10 cellular contexts compared by ENCODE assay signal in the genomic region with DNA sequence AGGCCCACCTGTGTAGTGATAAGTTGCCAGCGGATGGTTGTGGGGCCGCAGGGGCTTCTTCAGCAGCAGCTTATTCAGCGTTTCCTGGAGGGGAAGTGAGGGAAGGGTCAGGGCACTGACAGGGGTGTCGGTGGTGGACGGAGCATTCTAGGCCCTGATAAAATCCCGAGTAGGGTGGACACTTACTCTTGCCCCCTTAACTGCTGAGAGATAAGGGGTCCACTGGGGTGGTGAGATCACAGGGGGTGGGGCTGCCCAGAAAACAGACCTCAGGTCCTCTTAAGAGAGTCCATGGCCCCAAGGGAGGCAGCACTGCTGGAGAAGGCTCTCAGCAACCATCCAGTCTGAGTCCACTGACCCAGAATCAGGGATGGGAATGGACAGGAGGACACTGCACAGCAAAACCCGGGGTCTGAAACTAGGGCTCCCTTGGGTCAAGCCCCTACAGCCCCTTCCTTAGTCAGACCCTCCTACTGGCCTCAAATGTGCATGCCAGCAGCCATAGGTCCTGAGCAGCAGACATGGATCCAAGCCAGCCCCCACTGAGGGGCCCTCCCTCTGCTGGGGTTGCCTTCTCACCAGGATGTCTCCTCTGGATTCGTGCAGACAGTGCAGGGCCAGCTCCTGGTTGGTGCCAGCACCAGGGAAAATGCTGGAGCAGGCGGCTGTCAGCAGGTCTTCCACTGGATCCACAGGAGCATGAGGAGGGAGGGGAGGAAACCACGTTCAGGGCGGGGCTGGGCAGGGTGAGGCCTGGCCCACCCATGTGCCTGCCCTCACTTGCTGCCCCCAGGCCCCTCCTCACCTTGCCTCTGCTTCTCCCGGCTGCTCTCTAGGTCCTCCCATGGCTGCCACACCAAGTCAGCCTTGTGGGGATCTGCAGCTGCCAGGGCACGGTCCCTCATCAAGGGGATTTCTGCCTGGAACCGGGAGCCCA. TPM values are rescaled to one million over a fixed set of nuclear protein-coding genes. Genes with fewer than 3 reads are reported as not detected.
DNase-seq lines count a peak whose midpoint lies in the region; ATAC-seq and TF ChIP-seq lines count a peak whose summit lies in the region.
"Had no signal": no experiment of that assay in that cellular context is flagged by ENCODE, and none has a peak within 500 bp of the region (broad histone marks: within the 10 kb centered on the region; RNA-seq: fewer than 3 reads in every experiment).

No MANE protein-coding gene starts in this region.

- no peak for DNase-seq in activated CD4-positive, alpha-beta T cell treated with anti-CD3 and anti-CD28 coated beads, Interleukin-2, amount 10 ng/mL, durations not matched to agents 7 days and 5 days
- DNase-seq in activated CD4-positive, alpha-beta T cell treated with anti-CD3 and anti-CD28 coated beads, Interleukin-2, amount 50 U/mL, for 48 hours: no peak
- DNase-seq in activated CD8-positive, alpha-beta T cell treated with anti-CD3 and anti-CD28 coated beads for 36 hours: no peak
- DNase-seq in immature natural killer cell: no peak
- DNase-seq in EL: no peak
- DNase-seq: activated gamma-delta T cell treated with Interleukin-2 at 50 U/mL for 16 hours, hippocampal formation had no signal

- H3K4me3 Mint-ChIP-seq in activated CD4-positive, alpha-beta T cell treated with anti-CD3 and anti-CD28 coated beads, Interleukin-2, amount 10 ng/mL, durations not matched to agents 7 days and 5 days: no peak overlapping the region
- H3K4me3 Mint-ChIP-seq in activated CD8-positive, alpha-beta T cell treated with anti-CD3 and anti-CD28 coated beads for 36 hours: no peak overlapping the region
- H3K4me3 Mint-ChIP-seq in immature natural killer cell: no peak overlapping the region

- no peak overlapping the region for H3K4me3 ChIP-seq in subcutaneous abdominal adipose tissue (ENCODE audit: low read depth in 1 of 5, low read length in 5 of 5)

- peaks cover 31 to 74% (median 64%) of the 10 kb centered on the region in 5 donors for H3K4me1 ChIP-seq in subcutaneous abdominal adipose tissue (ENCODE audit: control insufficient read depth in 5 of 5, insufficient read depth in 5 of 5, low read length in 5 of 5)

- H3K27me3 Mint-ChIP-seq in activated CD4-positive, alpha-beta T cell treated with anti-CD3 and anti-CD28 coated beads, Interleukin-2, amount 10 ng/mL, durations not matched to agents 7 days and 5 days: no peaks in the 10 kb centered on the region
- H3K27me3 Mint-ChIP-seq in activated CD8-positive, alpha-beta T cell treated with anti-CD3 and anti-CD28 coated beads for 36 hours: no peaks in the 10 kb centered on the region
- peaks cover 0 to 2% (median 0%) of the 10 kb centered on the region in 3 donors for H3K27me3 Mint-ChIP-seq in immature natural killer cell (ENCODE audit: low read depth in 3 of 3)

- peaks cover 43% of the 10 kb centered on the region for H3K4me1 Mint-ChIP-seq in activated CD4-positive, alpha-beta T cell treated with anti-CD3 and anti-CD28 coated beads, Interleukin-2, amount 10 ng/mL, durations not matched to agents 7 days and 5 days
- peaks cover 31% of the 10 kb centered on the region for H3K4me1 Mint-ChIP-seq in activated CD8-positive, alpha-beta T cell treated with anti-CD3 and anti-CD28 coated beads for 36 hours (ENCODE audit: low read depth)
- peaks cover 10 to 11% of the 10 kb centered on the region in 2 donors for H3K4me1 Mint-ChIP-seq in immature natural killer cell

- H3K27me3 ChIP-seq in subcutaneous abdominal adipose tissue (ENCODE audit: control insufficient read depth in 5 of 5, insufficient read depth in 4 of 5, low read length in 5 of 5): no peaks in the 10 kb centered on the region

- intact Hi-C loops in activated CD8-positive, alpha-beta T cell treated with anti-CD3 and anti-CD28 coated beads for 36 hours (cut with micrococcal nuclease): no loop called here

- peak overlapping the region; percentile 97 for H3K27ac ChIP-seq in subcutaneous abdominal adipose tissue (ENCODE audit: low read depth, low read length)

- peaks cover 6 to 77% (median 68%) of the 10 kb centered on the region in 5 donors for H3K36me3 ChIP-seq in subcutaneous abdominal adipose tissue (ENCODE audit: control insufficient read depth in 5 of 5, insufficient read depth in 5 of 5, low read length in 5 of 5)

- H3K9me3 Mint-ChIP-seq in activated CD4-positive, alpha-beta T cell treated with anti-CD3 and anti-CD28 coated beads, Interleukin-2, amount 10 ng/mL, durations not matched to agents 7 days and 5 days: no peaks in the 10 kb centered on the region
- no peaks in the 10 kb centered on the region for H3K9me3 Mint-ChIP-seq in activated CD8-positive, alpha-beta T cell treated with anti-CD3 and anti-CD28 coated beads for 36 hours
- H3K9me3 Mint-ChIP-seq in immature natural killer cell: no peaks in the 10 kb centered on the region

- no peaks in the 10 kb centered on the region for H3K9me3 ChIP-seq in subcutaneous abdominal adipose tissue (ENCODE audit: control insufficient read depth in 5 of 5, low read length in 5 of 5)

- CTCF ChIA-PET in activated CD4-positive, alpha-beta T cell treated with anti-CD3 and anti-CD28 coated beads, Interleukin-2, amount 10 ng/mL, durations not matched to agents 7 days and 5 days (lab: Charles Lee): interaction anchor here (0.5 to 4.3 kb wide), 6 partner anchors 9 to 138 kb away, joined by 3 to 78 read pairs (median 3); no protein-coding TSS in a partner anchor
- CTCF ChIA-PET in activated CD8-positive, alpha-beta T cell treated with anti-CD3 and anti-CD28 coated beads for 36 hours (lab: Charles Lee): interaction anchor here (1.9 to 9.3 kb wide), 6 partner anchors 10 to 209 kb away, joined by 6 to 143 read pairs (median 67); a partner anchor contains a TSS

- H3K27ac Mint-ChIP-seq in activated CD4-positive, alpha-beta T cell treated with anti-CD3 and anti-CD28 coated beads, Interleukin-2, amount 10 ng/mL, durations not matched to agents 7 days and 5 days: peak overlapping the region; percentile 46
- peak overlapping the region; percentile 77 for H3K27ac Mint-ChIP-seq in activated CD8-positive, alpha-beta T cell treated with anti-CD3 and anti-CD28 coated beads for 36 hours
- peak overlapping the region in 4 of 6 donors; percentile 17 to 75 (median 60) for H3K27ac Mint-ChIP-seq in immature natural killer cell

- peaks cover 73% of the 10 kb centered on the region for H3K36me3 Mint-ChIP-seq in activated CD4-positive, alpha-beta T cell treated with anti-CD3 and anti-CD28 coated beads, Interleukin-2, amount 10 ng/mL, durations not matched to agents 7 days and 5 days (ENCODE audit: low read depth)
- H3K36me3 Mint-ChIP-seq in activated CD8-positive, alpha-beta T cell treated with anti-CD3 and anti-CD28 coated beads for 36 hours (ENCODE audit: low read depth): peaks cover 68% of the 10 kb centered on the region
- H3K36me3 Mint-ChIP-seq in immature natural killer cell: peaks cover 4 to 48% (median 32%) of the 10 kb centered on the region in 3 donors

- H3K9ac ChIP-seq in subcutaneous abdominal adipose tissue (ENCODE audit: low read length in 5 of 5): peak overlapping the region in 2 of 5 donors; percentile 27 to 65

- no peak for TF ChIP-seq CTCF in activated CD8-positive, alpha-beta T cell treated with anti-CD3 and anti-CD28 coated beads for 36 hours (IDR thresholded peaks at IDR 0.05)

- ATAC-seq in activated CD8-positive, alpha-beta T cell treated with anti-CD3 and anti-CD28 coated beads for 36 hours: no peak
- ATAC-seq in GM21381 (IDR thresholded peaks at IDR 0.05; ENCODE audit: unreplicated experiment) (no peak), GM18909 (IDR thresholded peaks at IDR 0.05; ENCODE audit: poor library complexity, unreplicated experiment) (no peak)

- POLR2A ChIA-PET in activated CD4-positive, alpha-beta T cell treated with anti-CD3 and anti-CD28 coated beads, Interleukin-2, amount 10 ng/mL, durations not matched to agents 7 days and 5 days (lab: Charles Lee): no interaction called here
- POLR2A ChIA-PET in activated CD8-positive, alpha-beta T cell treated with anti-CD3 and anti-CD28 coated beads for 36 hours (lab: Charles Lee): interaction anchor here (1.2 kb wide), 1 partner anchor 13 kb away, joined by 3 read pairs; no protein-coding TSS in a partner anchor

RNA-seq across cellular contexts. Expression of a gene that starts 12.1 kb away (rescaled TPM):
- total RNA-seq in activated CD4-positive, alpha-beta T cell treated with anti-CD3 and anti-CD28 coated beads, Interleukin-2, amount 10 ng/mL, durations not matched to agents 7 days and 5 days: 10 to 100 TPM; 23.3 to 25.9 TPM
- total RNA-seq in activated CD8-positive, alpha-beta T cell treated with anti-CD3 and anti-CD28 coated beads for 36 hours: 10 to 100 TPM; 22.9 to 24.1 TPM
- 10 to 100 TPM; 19.6 to 39.2 (median 23.8) TPM for polyA plus RNA-seq in immature natural killer cell
